In the genomic region with DNA sequence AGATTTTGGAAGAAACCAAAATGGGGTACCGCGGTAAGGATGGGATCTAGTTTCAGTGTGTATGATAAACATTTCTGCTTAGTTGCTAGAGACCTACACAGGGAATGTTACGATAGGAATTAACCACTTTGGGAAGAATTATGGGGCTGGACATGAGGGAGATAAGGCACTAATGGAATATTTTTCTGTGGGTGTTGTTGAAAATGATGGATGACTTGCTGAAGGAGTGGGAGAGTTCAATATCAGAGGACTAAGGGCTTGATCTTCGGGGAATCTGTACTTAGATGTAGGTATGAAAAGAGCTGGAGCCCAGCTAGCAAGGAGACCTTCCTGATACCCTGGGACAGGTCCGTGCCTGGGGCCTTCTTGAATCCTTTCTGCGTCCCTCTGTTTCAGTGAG, we compare ENCODE assay signal across 27 cellular contexts.
"Had no signal": no experiment of that assay in that cellular context is flagged by ENCODE, and none has a peak within 500 bp of the region (broad histone marks: within the 10 kb centered on the region; RNA-seq: fewer than 3 reads in every experiment).

No MANE protein-coding gene starts in this region.

- H3K27me3 ChIP-seq: left lung, ovary, tibial nerve, uterus had no signal

- H3K4me3 Mint-ChIP-seq: immature natural killer cell; naive thymus-derived CD8-positive, alpha-beta T cell; nephron progenitor cell; stimulated activated memory B cell treated with anti-CD40 and anti-IgM and Interleukin-4, amounts not matched to agents 10 μg/mL and 1 μg/mL and 100 μg/mL, for 72 hours; stimulated activated naive CD8-positive, alpha-beta T cell treated with anti-CD3 and anti-CD28 coated beads, Interleukin-15, amount 100 ng/mL, for 72 hours; type B pancreatic cell had no signal

- H3K9me3 Mint-ChIP-seq: immature natural killer cell; naive thymus-derived CD8-positive, alpha-beta T cell; nephron progenitor cell; stimulated activated memory B cell treated with anti-CD40 and anti-IgM and Interleukin-4, amounts not matched to agents 10 μg/mL and 1 μg/mL and 100 μg/mL, for 72 hours; stimulated activated naive CD8-positive, alpha-beta T cell treated with anti-CD3 and anti-CD28 coated beads, Interleukin-15, amount 100 ng/mL, for 72 hours; type B pancreatic cell had no signal

- H3K27ac Mint-ChIP-seq: nephron progenitor cell; stimulated activated memory B cell treated with anti-CD40 and anti-IgM and Interleukin-4, amounts not matched to agents 10 μg/mL and 1 μg/mL and 100 μg/mL, for 72 hours; stimulated activated naive CD8-positive, alpha-beta T cell treated with anti-CD3 and anti-CD28 coated beads, Interleukin-15, amount 100 ng/mL, for 72 hours; type B pancreatic cell had no signal

- H3K4me1 ChIP-seq: left lung, lower lobe of right lung, prostate gland, tibial nerve, uterus had no signal

- ATAC-seq: left colon; left lung; lower lobe of right lung; naive thymus-derived CD8-positive, alpha-beta T cell; right cardiac atrium; sciatic nerve; stimulated activated memory B cell treated with anti-CD40 and anti-IgM and Interleukin-4, amounts not matched to agents 10 μg/mL and 1 μg/mL and 100 μg/mL, for 72 hours; stimulated activated naive CD8-positive, alpha-beta T cell treated with anti-CD3 and anti-CD28 coated beads, Interleukin-15, amount 100 ng/mL, for 72 hours had no signal

- H3K4me1 Mint-ChIP-seq: nephron progenitor cell; stimulated activated naive CD8-positive, alpha-beta T cell treated with anti-CD3 and anti-CD28 coated beads, Interleukin-15, amount 100 ng/mL, for 72 hours had no signal

- H3K27ac ChIP-seq: left lung, lower lobe of right lung, ovary, prostate gland, skin epidermis, tibial nerve, uterus had no signal

- DNase-seq: hypothalamus; immature natural killer cell; kidney; left colon; left lung; lower lobe of right lung; mammary epithelial cell; mesenchymal stem cell; naive thymus-derived CD8-positive, alpha-beta T cell; nephron progenitor cell; ovary; retina; right cardiac atrium; stimulated activated CD4-positive, alpha-beta T cell treated with anti-CD3 and anti-CD28 coated beads, Interleukin-12 subunit alpha, Interleukin-12 subunit beta, amount 100 ng/mL, for 4 hours; stimulated activated CD4-positive, alpha-beta T cell treated with anti-CD3 and anti-CD28 coated beads, Interleukin-2, amount 100 ng/mL, for 48 hours; stimulated activated CD4-positive, alpha-beta T cell treated with anti-CD3 and anti-CD28 coated beads, Interleukin-4, amount 100 ng/mL, for 4 hours; stimulated activated CD8-positive, alpha-beta memory T cell treated with anti-CD3 and anti-CD28 coated beads, Interleukin-4, amount 100 ng/mL, for 48 hours; stimulated activated naive CD4-positive, alpha-beta T cell treated with Interleukin-2 at 50 U/mL for 16 hours; stimulated activated naive CD8-positive, alpha-beta T cell treated with anti-CD3 and anti-CD28 coated beads, Interleukin-15, amount 100 ng/mL, for 72 hours; substantia nigra; uterus had no signal

- H3K36me3 Mint-ChIP-seq: type B pancreatic cell had no signal

- H3K27me3 Mint-ChIP-seq: naive thymus-derived CD8-positive, alpha-beta T cell; stimulated activated memory B cell treated with anti-CD40 and anti-IgM and Interleukin-4, amounts not matched to agents 10 μg/mL and 1 μg/mL and 100 μg/mL, for 72 hours; stimulated activated naive CD8-positive, alpha-beta T cell treated with anti-CD3 and anti-CD28 coated beads, Interleukin-15, amount 100 ng/mL, for 72 hours; type B pancreatic cell had no signal
